ENCODE assay signal across 9 cellular contexts in genomic region chr13:91185294-91185863, GRCh38.
DNase-seq lines count a peak whose midpoint lies in the region; ATAC-seq and TF ChIP-seq lines count a peak whose summit lies in the region.
"Had no signal": no experiment of that assay in that cellular context is flagged by ENCODE, and none has a peak within 500 bp of the region (broad histone marks: within the 10 kb centered on the region; RNA-seq: fewer than 3 reads in every experiment).

No MANE protein-coding gene starts in this region.

- POLR2A ChIA-PET in HEK293T (lab: Yijun Ruan, JAX), result interaction anchor here (0.5 to 2.0 kb wide), 2 partner anchors 26 to 42 kb away, joined by 3 to 4 read pairs; no protein-coding TSS in a partner anchor

- WGBS in heart right ventricle, 2 donors, result 14 to 16% methylated on average over 2 of the region's 2 CpGs

- CTCF ChIA-PET in HEK293T (lab: Yijun Ruan, JAX), result interaction anchor here (0.6 to 3.1 kb wide), 17 partner anchors 8 to 221 kb away, joined by 3 to 23 read pairs (median 6); no protein-coding TSS in a partner anchor

- H3K4me3 ChIP-seq in heart right ventricle, result no peak overlapping the region

- in situ Hi-C loops in SK-MEL-5 (cut with HindIII; ENCODE audit: low pct_unique_long_range_greater_than_20kb, low sequenced_read_pairs), result no loop called here

- H3K27me3 Mint-ChIP-seq in stimulated activated memory B cell treated with anti-CD40 and anti-IgM and Interleukin-4, amounts not matched to agents 10 μg/mL and 1 μg/mL and 100 μg/mL, for 72 hours, result no peaks in the 10 kb centered on the region

- DNase-seq in HEK293T (ENCODE audit: extremely low spot score) (peak; percentile 54), SK-MEL-5 (ENCODE audit: low read depth, low spot score) (peak; percentile 73), heart right ventricle (no peak), left colon (no peak)
- DNase-seq: HFFc6 had no signal

- no peaks in the 10 kb centered on the region for H3K9me3 Mint-ChIP-seq in stimulated activated memory B cell treated with anti-CD40 and anti-IgM and Interleukin-4, amounts not matched to agents 10 μg/mL and 1 μg/mL and 100 μg/mL, for 72 hours

- no peaks in the 10 kb centered on the region for H3K36me3 ChIP-seq in heart right ventricle

- H3K9me3 ChIP-seq in heart right ventricle, result no peaks in the 10 kb centered on the region

- H3K27ac ChIP-seq in 22Rv1 (no peak overlapping the region), heart right ventricle (no peak overlapping the region)

- no peaks in the 10 kb centered on the region for H3K4me1 ChIP-seq in heart right ventricle

- ATAC-seq in heart right ventricle, result peak in 1 of 8 donors; percentile 55
- no peak for ATAC-seq in left colon
- no peak for ATAC-seq in HG03469 (IDR thresholded peaks at IDR 0.05; ENCODE audit: unreplicated experiment)
- no peak for ATAC-seq in HG03354 (IDR thresholded peaks at IDR 0.05; ENCODE audit: poor library complexity, severe bottlenecking, unreplicated experiment)
- no peak for ATAC-seq in stimulated activated memory B cell treated with anti-CD40 and anti-IgM and Interleukin-4, amounts not matched to agents 10 μg/mL and 1 μg/mL and 100 μg/mL, for 72 hours

- peaks cover 0 to 13% (median 0%) of the 10 kb centered on the region in 7 donors for H3K27me3 ChIP-seq in heart right ventricle

- H3K4me1 Mint-ChIP-seq in stimulated activated memory B cell treated with anti-CD40 and anti-IgM and Interleukin-4, amounts not matched to agents 10 μg/mL and 1 μg/mL and 100 μg/mL, for 72 hours, result no peaks in the 10 kb centered on the region

- intact Hi-C loops in heart right ventricle (cut with DNase I) (loop anchor here in 5 of 10 donors (1.0 to 10.0 kb wide), 5 partner anchors 48 to 53 kb away; no protein-coding TSS in a partner anchor), left colon (cut with DNase I, micrococcal nuclease) (no loop called here)

- no peaks in the 10 kb centered on the region for H3K36me3 Mint-ChIP-seq in stimulated activated memory B cell treated with anti-CD40 and anti-IgM and Interleukin-4, amounts not matched to agents 10 μg/mL and 1 μg/mL and 100 μg/mL, for 72 hours

- TF ChIP-seq CTCF in 22Rv1 (IDR thresholded peaks at IDR 0.05), result peak; percentile 53
- peak in 7 of 9 donors; percentile 26 to 54 (median 39) for TF ChIP-seq CTCF in heart right ventricle (IDR thresholded peaks at IDR 0.05)

- H3K27ac Mint-ChIP-seq in stimulated activated memory B cell treated with anti-CD40 and anti-IgM and Interleukin-4, amounts not matched to agents 10 μg/mL and 1 μg/mL and 100 μg/mL, for 72 hours, result no peak overlapping the region
- H3K27ac Mint-ChIP-seq: HFFc6 had no signal

- H3K4me3 Mint-ChIP-seq in stimulated activated memory B cell treated with anti-CD40 and anti-IgM and Interleukin-4, amounts not matched to agents 10 μg/mL and 1 μg/mL and 100 μg/mL, for 72 hours, result no peak overlapping the region
- H3K4me3 Mint-ChIP-seq: HFFc6 had no signal

TF ChIP-seq in HEK293T, 16 proteins besides CTCF, POLR2A, EP300 and RAD21:
- TF ChIP-seq BHLHE40 (IDR thresholded peaks at IDR 0.05; ENCODE audit: borderline replicate concordance) (no peak), FOXA1 (IDR thresholded peaks at IDR 0.05) (no peak), HDGF (IDR thresholded peaks at IDR 0.05; ENCODE audit: borderline replicate concordance) (no peak), FOXM1 (IDR thresholded peaks at IDR 0.05; ENCODE audit: borderline replicate concordance) (no peak), NFRKB (IDR thresholded peaks at IDR 0.05) (no peak), FOXK2 (IDR thresholded peaks at IDR 0.05) (no peak), ELF4 (IDR thresholded peaks at IDR 0.05) (no peak)
- TF ChIP-seq, protein P1, sequence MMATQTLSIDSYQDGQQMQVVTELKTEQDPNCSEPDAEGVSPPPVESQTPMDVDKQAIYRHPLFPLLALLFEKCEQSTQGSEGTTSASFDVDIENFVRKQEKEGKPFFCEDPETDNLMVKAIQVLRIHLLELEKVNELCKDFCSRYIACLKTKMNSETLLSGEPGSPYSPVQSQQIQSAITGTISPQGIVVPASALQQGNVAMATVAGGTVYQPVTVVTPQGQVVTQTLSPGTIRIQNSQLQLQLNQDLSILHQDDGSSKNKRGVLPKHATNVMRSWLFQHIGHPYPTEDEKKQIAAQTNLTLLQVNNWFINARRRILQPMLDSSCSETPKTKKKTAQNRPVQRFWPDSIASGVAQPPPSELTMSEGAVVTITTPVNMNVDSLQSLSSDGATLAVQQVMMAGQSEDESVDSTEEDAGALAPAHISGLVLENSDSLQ (IDR thresholded peaks at IDR 0.05), result no peak

Comparison
In these comparisons a context has a peak if more than half of its experiments do, and no peak if none do; other contexts are left out.
1. DNase-seq: peak in HEK293T (single experiment) and SK-MEL-5 (single experiment); none in heart right ventricle (0 of 2) and left colon (0 of 2).